Comparison of ENCODE assay signal across 10 cellular contexts in the genomic region with DNA sequence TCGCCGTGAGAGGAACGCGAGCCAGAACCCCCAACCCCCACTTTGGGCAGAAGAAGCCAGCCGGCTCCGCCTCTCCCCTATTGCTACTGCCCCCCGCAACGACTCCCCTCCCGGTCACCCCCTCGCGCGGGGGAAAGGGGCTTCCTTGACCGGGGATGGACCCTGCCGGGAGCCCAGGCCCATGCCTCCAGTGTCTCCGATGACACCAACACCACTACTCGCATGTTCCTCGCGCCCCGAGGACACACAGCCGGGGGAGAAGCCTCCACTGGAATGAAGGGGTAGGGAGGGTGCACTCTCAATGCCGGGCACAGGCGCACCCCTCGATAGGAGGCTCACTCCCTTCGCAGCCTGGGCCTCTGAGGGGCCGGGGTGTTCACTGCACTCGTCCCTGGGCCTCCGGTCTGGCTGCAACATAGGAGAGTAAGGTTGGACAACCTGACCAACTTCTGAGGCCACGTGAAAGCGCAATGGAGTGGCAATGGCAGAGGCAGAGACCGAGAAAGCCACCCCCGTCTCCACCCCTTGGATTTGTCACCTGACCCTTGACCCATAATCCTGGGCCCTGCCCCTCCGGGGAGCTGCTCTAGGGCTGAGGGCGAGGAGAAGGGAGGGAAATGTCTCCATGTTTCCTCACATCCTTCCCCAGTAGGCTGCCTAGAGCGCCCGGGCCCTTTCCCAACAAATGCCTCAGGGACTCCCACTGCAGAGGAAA. TPM values are rescaled to one million over a fixed set of nuclear protein-coding genes. Genes with fewer than 3 reads are reported as not detected.
DNase-seq lines count a peak whose midpoint lies in the region; ATAC-seq, FAIRE-seq and TF ChIP-seq lines count a peak whose summit lies in the region.
"Had no signal": no experiment of that assay in that cellular context is flagged by ENCODE, and none has a peak within 500 bp of the region (broad histone marks: within the 10 kb centered on the region; RNA-seq: fewer than 3 reads in every experiment).

No MANE protein-coding gene starts in this region.

- H3K27ac Mint-ChIP-seq in astrocyte (ENCODE audit: unreplicated experiment), result no peak overlapping the region

- H3K9ac ChIP-seq in astrocyte (ENCODE audit: low read length) (no peak overlapping the region), liver (ENCODE audit: low read depth in 1 of 2, low read length in 2 of 2) (peak overlapping the region in 1 of 2 donors; percentile 30)

- H3K4me1 Mint-ChIP-seq in astrocyte (ENCODE audit: low read depth, unreplicated experiment), result no peaks in the 10 kb centered on the region

- DNase-seq in SIG-M5 treated with dmso at 0.1 percent for 504 hours (lab: John Stamatoyannopoulos, UW; ENCODE audit: unreplicated experiment) (peak; percentile 4), SIG-M5 (lab: John Stamatoyannopoulos, UW) (no peak), astrocyte (ENCODE audit: low read depth) (no peak), tibial artery (peak; percentile 67 to 74), NCI-H2196 treated with DMSO at 0.1 percent for 48 hours (lab: John Stamatoyannopoulos, UW; ENCODE audit: unreplicated experiment) (no peak), amniotic stem cell (lab: John Stamatoyannopoulos, UW) (no peak)
- DNase-seq: KG1 had no signal

- H3K27me3 ChIP-seq in astrocyte (ENCODE audit: insufficient read depth, low read length) (peaks cover 72% of the 10 kb centered on the region), liver (ENCODE audit: control insufficient read depth in 4 of 4, insufficient read depth in 4 of 4, low read length in 3 of 4) (peaks cover 0 to 2% (median 0%) of the 10 kb centered on the region in 4 donors), tibial artery (peaks cover 0 to 65% of the 10 kb centered on the region in 2 donors)

- no peaks in the 10 kb centered on the region for H3K36me3 Mint-ChIP-seq in astrocyte (ENCODE audit: low read depth, unreplicated experiment)

- peak overlapping the region; percentile 70 for H3K4me3 Mint-ChIP-seq in astrocyte (ENCODE audit: unreplicated experiment)

- no peak overlapping the region for H2AFZ ChIP-seq in astrocyte (ENCODE audit: low read depth, low read length)

- intact Hi-C loops in tibial artery (cut with DNase I; ENCODE audit: low total_unique reads), result loop anchor here (5.0 kb wide), 3 partner anchors 43 to 258 kb away; no protein-coding TSS in a partner anchor

- H3K4me1 ChIP-seq in astrocyte (ENCODE audit: insufficient read depth, low read length) (no peaks in the 10 kb centered on the region), liver (ENCODE audit: control insufficient read depth in 4 of 4, insufficient read depth in 4 of 4, low read length in 3 of 4) (peaks cover 22 to 65% (median 47%) of the 10 kb centered on the region in 4 donors), tibial artery (peaks cover 0 to 63% (median 48%) of the 10 kb centered on the region in 4 donors)

- TF ChIP-seq CTCF in astrocyte (IDR thresholded peaks at IDR 0.05; ENCODE audit: insufficient read depth, low read depth, low read length), result no peak
- no peak for TF ChIP-seq CTCF in liver (IDR thresholded peaks at IDR 0.05; ENCODE audit: low read depth, low read length, missing input control)
- TF ChIP-seq CTCF in tibial artery (IDR thresholded peaks at IDR 0.05), result no peak

- FAIRE-seq in astrocyte (lab: Jason Lieb, UNC), result no peak

- no peak for ATAC-seq in GM18907 (IDR thresholded peaks at IDR 0.05; ENCODE audit: unreplicated experiment)

- peak overlapping the region; percentile 10 for H3K4me3 ChIP-seq in astrocyte (ENCODE audit: insufficient read depth, low read depth, low read length)
- H3K4me3 ChIP-seq in liver (ENCODE audit: low read depth in 1 of 3, low read length in 3 of 3), result peak overlapping the region; percentile 30 to 56 (median 43)
- H3K4me3 ChIP-seq in tibial artery, result peak overlapping the region; percentile 49 to 54

- H4K20me1 ChIP-seq in astrocyte (ENCODE audit: insufficient read depth, low read length), result peaks cover 16% of the 10 kb centered on the region

- WGBS in liver, result 15% methylated on average over 35 of the region's 35 CpGs

- peak overlapping the region; percentile 78 for H3K4me2 ChIP-seq in astrocyte (ENCODE audit: low read length)

- TF ChIP-seq RAD21 in liver (IDR thresholded peaks at IDR 0.05), result no peak

- peaks cover 70% of the 10 kb centered on the region for H3K27me3 Mint-ChIP-seq in astrocyte (ENCODE audit: low read depth, unreplicated experiment)

- H3K36me3 ChIP-seq in astrocyte (ENCODE audit: insufficient read depth, low read length) (no peaks in the 10 kb centered on the region), liver (ENCODE audit: control insufficient read depth in 4 of 4, insufficient read depth in 3 of 4, low read depth in 1 of 4, low read length in 3 of 4) (no peaks in the 10 kb centered on the region), tibial artery (no peaks in the 10 kb centered on the region)

- no peaks in the 10 kb centered on the region for H3K9me3 ChIP-seq in astrocyte (ENCODE audit: insufficient read depth, low read depth, low read length)
- H3K9me3 ChIP-seq in liver (ENCODE audit: control insufficient read depth in 4 of 4, low read length in 3 of 4), result no peaks in the 10 kb centered on the region
- no peaks in the 10 kb centered on the region for H3K9me3 ChIP-seq in tibial artery

- H3K9me3 Mint-ChIP-seq in astrocyte (ENCODE audit: unreplicated experiment), result peaks cover 5% of the 10 kb centered on the region

- H3K27ac ChIP-seq in astrocyte (ENCODE audit: low read depth, low read length) (no peak overlapping the region), liver (ENCODE audit: low read depth in 1 of 2, low read length in 2 of 2) (peak overlapping the region; percentile 75 to 81), tibial artery (peak overlapping the region; percentile 16 to 33)

- no peaks in the 10 kb centered on the region for H3K79me2 ChIP-seq in astrocyte (ENCODE audit: insufficient read depth, low read length)

TF ChIP-seq in liver, 16 proteins besides CTCF, POLR2A, EP300 and RAD21:
- no peak for TF ChIP-seq JUND (IDR thresholded peaks at IDR 0.05)
- TF ChIP-seq, protein P1, sequence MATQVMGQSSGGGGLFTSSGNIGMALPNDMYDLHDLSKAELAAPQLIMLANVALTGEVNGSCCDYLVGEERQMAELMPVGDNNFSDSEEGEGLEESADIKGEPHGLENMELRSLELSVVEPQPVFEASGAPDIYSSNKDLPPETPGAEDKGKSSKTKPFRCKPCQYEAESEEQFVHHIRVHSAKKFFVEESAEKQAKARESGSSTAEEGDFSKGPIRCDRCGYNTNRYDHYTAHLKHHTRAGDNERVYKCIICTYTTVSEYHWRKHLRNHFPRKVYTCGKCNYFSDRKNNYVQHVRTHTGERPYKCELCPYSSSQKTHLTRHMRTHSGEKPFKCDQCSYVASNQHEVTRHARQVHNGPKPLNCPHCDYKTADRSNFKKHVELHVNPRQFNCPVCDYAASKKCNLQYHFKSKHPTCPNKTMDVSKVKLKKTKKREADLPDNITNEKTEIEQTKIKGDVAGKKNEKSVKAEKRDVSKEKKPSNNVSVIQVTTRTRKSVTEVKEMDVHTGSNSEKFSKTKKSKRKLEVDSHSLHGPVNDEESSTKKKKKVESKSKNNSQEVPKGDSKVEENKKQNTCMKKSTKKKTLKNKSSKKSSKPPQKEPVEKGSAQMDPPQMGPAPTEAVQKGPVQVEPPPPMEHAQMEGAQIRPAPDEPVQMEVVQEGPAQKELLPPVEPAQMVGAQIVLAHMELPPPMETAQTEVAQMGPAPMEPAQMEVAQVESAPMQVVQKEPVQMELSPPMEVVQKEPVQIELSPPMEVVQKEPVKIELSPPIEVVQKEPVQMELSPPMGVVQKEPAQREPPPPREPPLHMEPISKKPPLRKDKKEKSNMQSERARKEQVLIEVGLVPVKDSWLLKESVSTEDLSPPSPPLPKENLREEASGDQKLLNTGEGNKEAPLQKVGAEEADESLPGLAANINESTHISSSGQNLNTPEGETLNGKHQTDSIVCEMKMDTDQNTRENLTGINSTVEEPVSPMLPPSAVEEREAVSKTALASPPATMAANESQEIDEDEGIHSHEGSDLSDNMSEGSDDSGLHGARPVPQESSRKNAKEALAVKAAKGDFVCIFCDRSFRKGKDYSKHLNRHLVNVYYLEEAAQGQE (IDR thresholded peaks at IDR 0.05), result no peak
- TF ChIP-seq EGR1 (IDR thresholded peaks at IDR 0.05; ENCODE audit: low read depth in 2 of 2), result no peak
- peak; percentile 30 for TF ChIP-seq SP1 (IDR thresholded peaks at IDR 0.05)
- TF ChIP-seq GABPA (IDR thresholded peaks at IDR 0.05 in 1 of 2, conservative IDR thresholded peaks at IDR 0.05 in 1 of 2), result no peak
- TF ChIP-seq HNF4A (conservative IDR thresholded peaks at IDR 0.05), result no peak
- TF ChIP-seq, protein P2, sequence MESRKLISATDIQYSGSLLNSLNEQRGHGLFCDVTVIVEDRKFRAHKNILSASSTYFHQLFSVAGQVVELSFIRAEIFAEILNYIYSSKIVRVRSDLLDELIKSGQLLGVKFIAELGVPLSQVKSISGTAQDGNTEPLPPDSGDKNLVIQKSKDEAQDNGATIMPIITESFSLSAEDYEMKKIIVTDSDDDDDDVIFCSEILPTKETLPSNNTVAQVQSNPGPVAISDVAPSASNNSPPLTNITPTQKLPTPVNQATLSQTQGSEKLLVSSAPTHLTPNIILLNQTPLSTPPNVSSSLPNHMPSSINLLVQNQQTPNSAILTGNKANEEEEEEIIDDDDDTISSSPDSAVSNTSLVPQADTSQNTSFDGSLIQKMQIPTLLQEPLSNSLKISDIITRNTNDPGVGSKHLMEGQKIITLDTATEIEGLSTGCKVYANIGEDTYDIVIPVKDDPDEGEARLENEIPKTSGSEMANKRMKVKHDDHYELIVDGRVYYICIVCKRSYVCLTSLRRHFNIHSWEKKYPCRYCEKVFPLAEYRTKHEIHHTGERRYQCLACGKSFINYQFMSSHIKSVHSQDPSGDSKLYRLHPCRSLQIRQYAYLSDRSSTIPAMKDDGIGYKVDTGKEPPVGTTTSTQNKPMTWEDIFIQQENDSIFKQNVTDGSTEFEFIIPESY (IDR thresholded peaks at IDR 0.05), result no peak
- TF ChIP-seq FOXA2 (IDR thresholded peaks at IDR 0.05), result no peak
- peak in 1 of 2 donors; percentile 13 for TF ChIP-seq RXRA (IDR thresholded peaks at IDR 0.05)
- no peak for TF ChIP-seq NR2F2 (IDR thresholded peaks at IDR 0.05)
TF ChIP-seq in liver: peak in this region for 2.

RNA-seq across cellular contexts. Expression of a gene that starts 1.0 kb away (rescaled TPM):
- total RNA-seq in astrocyte, result 6.6 and 7.4 TPM in 2 replicates
- total RNA-seq in liver, result 1 to 10 TPM in 1 of 2 donors, under 1 TPM in 1; 0.75 to 3.3 TPM
- 1 to 10 TPM; 1.9 to 2.1 TPM for polyA plus RNA-seq in liver
- total RNA-seq: dermis microvascular lymphatic vessel endothelial cell had no signal

RNA-seq across cellular contexts. Expression of a gene that starts 21.4 kb away (rescaled TPM):
- total RNA-seq in astrocyte (13.9 TPM in 2 replicates), liver (10 to 100 TPM; 18.6 to 23.3 TPM)
- 10 to 100 TPM; 25.0 to 33.4 TPM for polyA plus RNA-seq in liver

RNA-seq across cellular contexts. Expression of a gene that starts 29.8 kb away (rescaled TPM):
- 93.0 and 94.8 TPM in 2 replicates for total RNA-seq in astrocyte
- 10 to 100 TPM; 24.9 to 51.9 TPM for total RNA-seq in liver
- polyA plus RNA-seq in liver, result 10 to 100 TPM; 44.6 to 48.7 TPM

RNA-seq across cellular contexts. Expression of a gene that starts 38.3 kb away (rescaled TPM):
- total RNA-seq in astrocyte, result 0.16 and 0.19 TPM in 2 replicates
- 1 to 10 TPM; 2.2 to 2.6 TPM for total RNA-seq in liver
- 1 to 10 TPM in 1 of 2 donors, under 1 TPM in 1; 0.58 to 1.1 TPM for polyA plus RNA-seq in liver
- total RNA-seq: dermis microvascular lymphatic vessel endothelial cell had no signal

RNA-seq across cellular contexts. Expression of a gene that starts 47.1 kb away (rescaled TPM):
- total RNA-seq in astrocyte (73.2 and 81.3 TPM in 2 replicates), liver (100 to 1,000 TPM; 116 to 161 TPM)
- polyA plus RNA-seq in liver, result 100 to 1,000 TPM; 196 to 210 TPM

Comparison
In these comparisons a context has a peak if more than half of its experiments do, and no peak if none do; other contexts are left out.
1. DNase-seq: peak in SIG-M5 treated with dmso at 0.1 percent for 504 hours (single experiment) and tibial artery (2 of 2); none in SIG-M5 (single experiment), astrocyte (single experiment), NCI-H2196 treated with DMSO at 0.1 percent for 48 hours (single experiment) and amniotic stem cell (single experiment).
2. Peak in every context shown above with its lines, with median percentiles within 50 percentile points of each other: H3K4me3 ChIP-seq.